Comparison of ENCODE assay signal across 8 cellular contexts in the genomic region with DNA sequence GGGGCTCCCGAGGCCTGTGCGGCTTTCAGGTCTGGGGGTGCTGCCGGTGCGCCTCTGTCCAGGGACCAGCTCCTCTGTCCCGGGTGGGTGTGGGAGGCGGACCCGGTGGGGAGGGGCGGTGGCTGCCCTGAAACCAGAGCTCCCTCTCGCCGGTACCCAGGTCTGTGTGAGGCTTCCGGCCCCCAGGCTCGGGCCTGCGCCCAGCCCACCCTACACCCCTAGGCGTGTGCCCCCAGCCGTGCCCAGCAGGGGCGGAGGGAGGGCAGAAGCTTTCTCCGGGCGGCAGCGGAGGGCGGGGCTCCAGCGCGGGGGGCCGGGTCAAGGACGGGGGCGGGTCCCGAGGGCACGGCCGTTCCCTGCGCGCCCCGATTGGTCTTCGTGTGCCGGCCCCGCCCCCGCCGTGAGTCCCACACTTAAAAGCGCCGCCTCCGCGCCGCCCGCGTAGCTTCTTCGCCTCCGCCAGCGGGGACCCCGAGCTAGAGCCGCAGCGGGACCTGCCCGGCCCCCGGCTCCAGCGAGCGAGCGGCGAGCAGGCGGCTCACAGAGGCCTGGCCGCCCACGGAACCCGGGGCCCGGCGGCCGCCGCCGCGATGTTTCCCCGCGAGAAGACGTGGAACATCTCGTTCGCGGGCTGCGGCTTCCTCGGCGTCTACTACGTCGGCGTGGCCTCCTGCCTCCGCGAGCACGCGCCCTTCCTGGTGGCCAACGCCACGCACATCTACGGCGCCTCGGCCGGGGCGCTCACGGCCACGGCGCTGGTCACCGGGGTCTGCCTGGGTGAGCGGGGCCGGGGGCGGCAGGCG. TPM values are rescaled to one million over a fixed set of nuclear protein-coding genes. Genes with fewer than 3 reads are reported as not detected.
DNase-seq lines count a peak whose midpoint lies in the region; ATAC-seq and TF ChIP-seq lines count a peak whose summit lies in the region.

No MANE protein-coding gene starts in this region.

- H3K4me3 ChIP-seq in prostate gland (peak overlapping the region; percentile 80 to 98), urinary bladder (ENCODE audit: low read depth, low read length) (peak overlapping the region; percentile 94)

- H3K36me3 ChIP-seq in prostate gland: peaks cover 5 to 9% of the 10 kb centered on the region in 2 donors
- no peaks in the 10 kb centered on the region for H3K36me3 ChIP-seq in urinary bladder (ENCODE audit: insufficient read depth)

- WGBS in prostate gland: 0% methylated on average over 49 of the region's 96 CpGs
- under 1% methylated on average over 96 of the region's 96 CpGs for WGBS in urinary bladder

- H3K27me3 ChIP-seq in prostate gland (replicated peaks; ENCODE audit: insufficient read depth): no peaks in the 10 kb centered on the region

- H3K27me3 Mint-ChIP-seq in T-helper 1 cell treated with Interleukin-12 subunit alpha and Interleukin-12 subunit beta and Interleukin-4 antibody, amounts not matched to agents 30 μg/mL and 1 μg/mL, for 36 hours (ENCODE audit: low read depth): no peaks in the 10 kb centered on the region

- intact Hi-C loops in left ventricle myocardium superior (cut with micrococcal nuclease) (no loop called here), prostate gland (cut with DNase I) (no loop called here)

- H3K4me1 Mint-ChIP-seq in T-helper 1 cell treated with Interleukin-12 subunit alpha and Interleukin-12 subunit beta and Interleukin-4 antibody, amounts not matched to agents 30 μg/mL and 1 μg/mL, for 36 hours (ENCODE audit: low read depth): peaks cover 7% of the 10 kb centered on the region

- H3K4me3 Mint-ChIP-seq in T-helper 1 cell treated with Interleukin-12 subunit alpha and Interleukin-12 subunit beta and Interleukin-4 antibody, amounts not matched to agents 30 μg/mL and 1 μg/mL, for 36 hours: peak overlapping the region; percentile 84

- peak overlapping the region; percentile 91 for H3K27ac ChIP-seq in prostate gland
- peak overlapping the region; percentile 96 for H3K27ac ChIP-seq in urinary bladder (ENCODE audit: low read depth)

- no peaks in the 10 kb centered on the region for H3K9me3 ChIP-seq in prostate gland

- no peaks in the 10 kb centered on the region for H3K36me3 Mint-ChIP-seq in T-helper 1 cell treated with Interleukin-12 subunit alpha and Interleukin-12 subunit beta and Interleukin-4 antibody, amounts not matched to agents 30 μg/mL and 1 μg/mL, for 36 hours (ENCODE audit: low read depth)

- H3K4me1 ChIP-seq in prostate gland (replicated peaks): peaks cover 8% of the 10 kb centered on the region
- H3K4me1 ChIP-seq in urinary bladder (ENCODE audit: insufficient read depth): no peaks in the 10 kb centered on the region

- no peaks in the 10 kb centered on the region for H3K9me3 Mint-ChIP-seq in T-helper 1 cell treated with Interleukin-12 subunit alpha and Interleukin-12 subunit beta and Interleukin-4 antibody, amounts not matched to agents 30 μg/mL and 1 μg/mL, for 36 hours

- ATAC-seq in HG02588 (IDR thresholded peaks at IDR 0.05; ENCODE audit: unreplicated experiment) (peak; percentile 58), left ventricle myocardium superior (peak; percentile 82)

- TF ChIP-seq POLR2A in prostate gland (IDR thresholded peaks at IDR 0.05): peak; percentile 95

- H3K27ac Mint-ChIP-seq in T-helper 1 cell treated with Interleukin-12 subunit alpha and Interleukin-12 subunit beta and Interleukin-4 antibody, amounts not matched to agents 30 μg/mL and 1 μg/mL, for 36 hours: peak overlapping the region; percentile 62

- peak; percentile 91 for DNase-seq in NCI-H1105 (lab: John Stamatoyannopoulos, UW)
- DNase-seq in amniotic epithelial cell (ENCODE audit: low read depth): peak; percentile 68
- peak; percentile 97 for DNase-seq in left ventricle myocardium superior
- DNase-seq in prostate gland (ENCODE audit: low spot score): peak; percentile 93

- TF ChIP-seq CTCF in GM12874 (IDR thresholded peaks at IDR 0.05; ENCODE audit: insufficient read depth, low read depth, low read length) (0 out of 2 replicates have a peak, but pooled peaks have one; percentile 7), prostate gland (IDR thresholded peaks at IDR 0.05) (peak in 2 of 4 experiments; percentile 23 to 39)

RNA-seq across cellular contexts. Expression of gene PNPLA2, which starts 0.6 kb away (rescaled TPM):
- total RNA-seq in left ventricle myocardium superior (321 TPM), prostate gland (100 to 1,000 TPM in 1 of 2 donors, 10 to 100 TPM in 1; 61.8 to 115 TPM), urinary bladder (13.6 TPM)
- 131 TPM for polyA plus RNA-seq in urinary bladder

RNA-seq across cellular contexts. Expression of gene CRACR2B, which starts 8.4 kb away (rescaled TPM):
- total RNA-seq in left ventricle myocardium superior: 31.0 TPM
- total RNA-seq in prostate gland: 10 to 100 TPM; 23.2 to 83.0 TPM
- total RNA-seq in urinary bladder: 5.9 TPM
- 20.2 TPM for polyA plus RNA-seq in urinary bladder

RNA-seq across cellular contexts. Expression of gene RPLP2, which starts 9.6 kb away (rescaled TPM):
- total RNA-seq in left ventricle myocardium superior: 942 TPM
- total RNA-seq in prostate gland: 100 to 1,000 TPM; 431 to 906 TPM
- total RNA-seq in urinary bladder: 189 TPM
- polyA plus RNA-seq in urinary bladder: 1,859 TPM

RNA-seq across cellular contexts. Expression of gene CD151, which starts 13.4 kb away (rescaled TPM):
- total RNA-seq in left ventricle myocardium superior (401 TPM), prostate gland (100 to 1,000 TPM; 313 to 362 TPM), urinary bladder (115 TPM)
- polyA plus RNA-seq in urinary bladder: 692 TPM

RNA-seq across cellular contexts. Expression of gene PIDD1, which starts 14.3 kb away (rescaled TPM):
- 8.5 TPM for total RNA-seq in left ventricle myocardium superior
- total RNA-seq in prostate gland: 10 to 100 TPM; 15.3 to 60.5 TPM
- 7.2 TPM for total RNA-seq in urinary bladder
- polyA plus RNA-seq in urinary bladder: 12.4 TPM

Comparison
In these comparisons a context has a peak if more than half of its experiments do, and no peak if none do; other contexts are left out.
1. Peak in every context shown above with its lines: DNase-seq, ATAC-seq, H3K4me3 ChIP-seq and H3K27ac ChIP-seq.